ENCODE assay signal across 18 cellular contexts in the genomic region with DNA sequence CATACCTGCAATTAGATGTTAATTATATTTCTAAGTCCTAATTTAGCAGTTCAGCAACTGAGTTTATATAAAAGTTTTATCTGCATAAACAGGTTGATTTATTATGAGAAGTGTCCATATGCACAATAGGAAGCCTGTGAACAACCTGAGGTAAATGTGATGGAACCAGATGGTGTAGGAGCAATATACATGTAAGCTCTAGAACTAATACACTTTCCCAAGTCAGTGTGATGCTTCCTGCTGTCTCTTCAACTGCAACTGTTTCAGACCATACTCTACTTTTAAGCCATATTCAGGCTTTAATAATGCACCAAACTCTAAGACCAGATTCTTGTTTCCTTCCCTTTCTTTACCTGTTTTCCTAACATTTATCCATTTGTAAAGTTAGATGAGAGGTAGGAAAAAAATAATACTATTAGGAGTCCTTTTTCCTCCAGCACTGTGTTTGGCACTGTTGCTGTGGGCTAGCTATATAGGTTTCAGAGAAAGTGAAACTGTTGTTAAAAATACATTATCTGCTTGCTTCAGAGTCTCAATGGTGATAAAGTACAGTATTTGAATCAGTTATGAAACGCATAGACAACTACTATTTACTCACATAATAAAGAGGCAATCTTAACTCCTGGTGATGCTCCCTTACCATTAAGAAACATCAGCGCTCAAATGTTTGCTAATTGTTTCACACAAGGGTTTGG.
"Had no signal": no experiment of that assay in that cellular context is flagged by ENCODE, and none has a peak within 500 bp of the region (broad histone marks: within the 10 kb centered on the region; RNA-seq: fewer than 3 reads in every experiment).

No MANE protein-coding gene starts in this region.

- H3K27me3 ChIP-seq: sigmoid colon, upper lobe of left lung had no signal

- H3K36me3 ChIP-seq: sigmoid colon, thoracic aorta, upper lobe of left lung had no signal

- H3K27ac ChIP-seq: sigmoid colon, thoracic aorta, upper lobe of left lung had no signal

- DNase-seq: activated CD4-positive, alpha-beta T cell treated with anti-CD3 and anti-CD28 coated beads for 36 hours; activated CD4-positive, alpha-beta T cell treated with anti-CD3 and anti-CD28 coated beads, Interleukin-2, amount 50 U/mL, for 48 hours; activated gamma-delta T cell treated with Interleukin-2 at 50 U/mL for 16 hours; activated naive CD8-positive, alpha-beta T cell treated with anti-CD3 and anti-CD28 coated beads, Interleukin-2, amount 10 ng/mL, durations not matched to agents 7 days and 5 days; activated T-cell treated with anti-CD3 and anti-CD28 coated beads for 4 hours; anterior cingulate cortex; central memory CD4-positive, alpha-beta T cell; cortex of kidney; effector CD4-positive, alpha-beta T cell; head of caudate nucleus; posterior cingulate gyrus; sigmoid colon; stimulated activated CD4-positive, alpha-beta T cell treated with anti-CD3 and anti-CD28 coated beads, Interleukin-4, amount 100 ng/mL, for 24 hours; upper lobe of left lung had no signal

- H3K9me3 ChIP-seq: sigmoid colon, thoracic aorta, upper lobe of left lung had no signal

- H3K4me1 ChIP-seq: sigmoid colon, upper lobe of left lung had no signal

- H3K4me3 ChIP-seq: lung, sigmoid colon, thoracic aorta, upper lobe of left lung had no signal

- ATAC-seq: activated CD4-positive, alpha-beta T cell treated with anti-CD3 and anti-CD28 coated beads for 36 hours; stimulated activated effector memory CD8-positive, alpha-beta T cell treated with anti-CD3 and anti-CD28 coated beads, Interleukin-12 subunit alpha, Interleukin-12 subunit beta, amount 100 ng/mL, for 72 hours; WTC11 had no signal
